ENCODE assay signal across 10 cellular contexts in genomic region chr5:151151263-151151660, GRCh38. TPM values are rescaled to one million over a fixed set of nuclear protein-coding genes. Genes with fewer than 3 reads are reported as not detected.
A peak's percentile ranks its signal among the peaks of the same experiment; 100 is the strongest.
DNase-seq lines count a peak whose midpoint lies in the region; ATAC-seq and TF ChIP-seq lines count a peak whose summit lies in the region.
"Had no signal": no experiment of that assay in that cellular context is flagged by ENCODE, and none has a peak within 500 bp of the region (broad histone marks: within the 10 kb centered on the region; RNA-seq: fewer than 3 reads in every experiment).

No MANE protein-coding gene starts in this region.

- POLR2A ChIA-PET in activated CD4-positive, alpha-beta T cell treated with anti-CD3 and anti-CD28 coated beads, Interleukin-2, amount 10 ng/mL, durations not matched to agents 7 days and 5 days (lab: Charles Lee): interaction anchor here (1.2 kb wide), 2 partner anchors 10 to 25 kb away, joined by 3 to 6 read pairs; no protein-coding TSS in a partner anchor

- H3K4me3 ChIP-seq in adrenal gland (no peak overlapping the region), testis (no peak overlapping the region)
- H3K4me3 ChIP-seq: SJCRH30 had no signal

- H3K36me3 ChIP-seq in adrenal gland (replicated peaks in 1 of 2): peaks cover 0 to 10% of the 10 kb centered on the region in 2 donors
- H3K36me3 ChIP-seq in testis (ENCODE audit: low read depth, missing control alignments): no peaks in the 10 kb centered on the region

- peaks cover 3% of the 10 kb centered on the region for H3K9me3 Mint-ChIP-seq in activated CD4-positive, alpha-beta T cell treated with anti-CD3 and anti-CD28 coated beads, Interleukin-2, amount 10 ng/mL, durations not matched to agents 7 days and 5 days
- H3K9me3 Mint-ChIP-seq in mesothelial cell of epicardium: no peaks in the 10 kb centered on the region

- H3K4me3 Mint-ChIP-seq in activated CD4-positive, alpha-beta T cell treated with anti-CD3 and anti-CD28 coated beads, Interleukin-2, amount 10 ng/mL, durations not matched to agents 7 days and 5 days: peak overlapping the region; percentile 53
- no peak overlapping the region for H3K4me3 Mint-ChIP-seq in mesothelial cell of epicardium

- peak overlapping the region; percentile 93 for H3K27ac Mint-ChIP-seq in activated CD4-positive, alpha-beta T cell treated with anti-CD3 and anti-CD28 coated beads, Interleukin-2, amount 10 ng/mL, durations not matched to agents 7 days and 5 days
- peak overlapping the region; percentile 97 for H3K27ac Mint-ChIP-seq in mesothelial cell of epicardium

- H3K27me3 Mint-ChIP-seq in activated CD4-positive, alpha-beta T cell treated with anti-CD3 and anti-CD28 coated beads, Interleukin-2, amount 10 ng/mL, durations not matched to agents 7 days and 5 days: no peaks in the 10 kb centered on the region
- H3K27me3 Mint-ChIP-seq in mesothelial cell of epicardium (ENCODE audit: low read depth): no peaks in the 10 kb centered on the region

- H3K27ac ChIP-seq in adrenal gland (peak overlapping the region in 4 of 5 donors; percentile 3 to 83 (median 70)), testis (peak overlapping the region; percentile 12 to 84)
- H3K27ac ChIP-seq: SJCRH30 had no signal

- intact Hi-C loops in adrenal gland (cut with DNase I): no loop called here
- intact Hi-C loops in testis (cut with DNase I; ENCODE audit: low total_unique reads): no loop called here

- peaks cover 72% of the 10 kb centered on the region for H3K36me3 Mint-ChIP-seq in activated CD4-positive, alpha-beta T cell treated with anti-CD3 and anti-CD28 coated beads, Interleukin-2, amount 10 ng/mL, durations not matched to agents 7 days and 5 days (ENCODE audit: low read depth)
- H3K36me3 Mint-ChIP-seq in mesothelial cell of epicardium: peaks cover 6% of the 10 kb centered on the region

- 41 to 64% (median 45%) methylated on average over 2 of the region's 2 CpGs for WGBS in adrenal gland, 4 donors
- 36 to 56% methylated on average over 2 of the region's 2 CpGs for WGBS in testis, 2 donors

- TF ChIP-seq POLR2A in adrenal gland (IDR thresholded peaks at IDR 0.05) (no peak), testis (IDR thresholded peaks at IDR 0.05) (no peak)

- no peak for ATAC-seq in GM18868 (IDR thresholded peaks at IDR 0.05; ENCODE audit: unreplicated experiment)

- no peaks in the 10 kb centered on the region for H3K27me3 ChIP-seq in adrenal gland
- H3K27me3 ChIP-seq in testis: no peaks in the 10 kb centered on the region
- H3K27me3 ChIP-seq: SJCRH30 had no signal

- H3K9me3 ChIP-seq in adrenal gland (replicated peaks in 1 of 3) (no peaks in the 10 kb centered on the region), testis (no peaks in the 10 kb centered on the region)
- H3K9me3 ChIP-seq: SJCRH30 had no signal

- TF ChIP-seq CTCF in adrenal gland (IDR thresholded peaks at IDR 0.05) (no peak), mesothelial cell of epicardium (IDR thresholded peaks at IDR 0.05; ENCODE audit: unreplicated experiment) (no peak), testis (IDR thresholded peaks at IDR 0.05) (no peak)

- H3K4me1 ChIP-seq in adrenal gland (replicated peaks in 1 of 2) (peaks cover 32 to 72% of the 10 kb centered on the region in 2 donors), testis (peaks cover 36% of the 10 kb centered on the region)

- peak; percentile 33 for DNase-seq in activated CD4-positive, alpha-beta T cell treated with anti-CD3 and anti-CD28 coated beads, Interleukin-2, amount 10 ng/mL, durations not matched to agents 7 days and 5 days
- no peak for DNase-seq in activated CD4-positive, alpha-beta T cell treated with anti-CD3 and anti-CD28 coated beads for 1 hour
- DNase-seq in adrenal gland: no peak
- DNase-seq in mesothelial cell of epicardium (ENCODE audit: low spot score in 2 of 2, unreplicated experiment in 2 of 2): no peak
- no peak for DNase-seq in testis
- no peak for DNase-seq in SHP77 treated with DMSO at 0.1 percent for 48 hours (lab: John Stamatoyannopoulos, UW)
- no peak for DNase-seq in DMS153 (lab: John Stamatoyannopoulos, UW)
- DNase-seq: hippocampal formation, SJCRH30 had no signal

- CTCF ChIA-PET in activated CD4-positive, alpha-beta T cell treated with anti-CD3 and anti-CD28 coated beads, Interleukin-2, amount 10 ng/mL, durations not matched to agents 7 days and 5 days (lab: Charles Lee): interaction anchor here (1.0 to 12.9 kb wide), 11 partner anchors 10 to 102 kb away, joined by 3 to 89 read pairs (median 4); partner anchors contain the start of gene GM2A

- peaks cover 83% of the 10 kb centered on the region for H3K4me1 Mint-ChIP-seq in activated CD4-positive, alpha-beta T cell treated with anti-CD3 and anti-CD28 coated beads, Interleukin-2, amount 10 ng/mL, durations not matched to agents 7 days and 5 days
- peaks cover 62% of the 10 kb centered on the region for H3K4me1 Mint-ChIP-seq in mesothelial cell of epicardium

RNA-seq across cellular contexts. Expression of gene ANXA6, which starts 6.3 kb away (rescaled TPM):
- total RNA-seq in activated CD4-positive, alpha-beta T cell treated with anti-CD3 and anti-CD28 coated beads, Interleukin-2, amount 10 ng/mL, durations not matched to agents 7 days and 5 days: 100 to 1,000 TPM; 494 to 508 TPM
- total RNA-seq in adrenal gland (100 to 1,000 TPM; 144 to 382 (median 278) TPM), mesothelial cell of epicardium (178 to 197 TPM (median 186 TPM) in 3 replicates), testis (100 to 1,000 TPM; 116 to 180 TPM)
- polyA plus RNA-seq in adrenal gland (100 to 1,000 TPM; 115 to 176 (median 139) TPM), testis (ENCODE audit: insufficient read depth, low read depth, low replicate concordance) (152 TPM)
